Comparison of ENCODE assay signal across 9 cellular contexts in the genomic region with DNA sequence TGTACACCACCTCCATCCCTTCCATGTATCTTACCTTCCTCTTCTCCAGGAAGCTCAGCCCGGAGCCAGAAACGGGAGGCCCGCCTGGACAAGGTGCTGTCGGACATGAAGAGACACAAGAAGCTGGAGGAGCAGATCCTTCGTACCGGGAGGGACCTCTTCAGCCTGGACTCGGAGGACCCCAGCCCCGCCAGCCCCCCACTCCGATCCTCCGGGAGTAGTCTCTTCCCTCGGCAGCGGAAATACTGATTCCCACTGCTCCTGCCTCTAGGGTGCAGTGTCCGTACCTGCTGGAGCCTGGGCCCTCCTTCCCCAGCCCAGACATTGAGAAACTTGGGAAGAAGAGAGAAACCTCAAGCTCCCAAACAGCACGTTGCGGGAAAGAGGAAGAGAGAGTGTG.
DNase-seq lines count a peak whose midpoint lies in the region; ATAC-seq and TF ChIP-seq lines count a peak whose summit lies in the region.
"Had no signal": no experiment of that assay in that cellular context is flagged by ENCODE, and none has a peak within 500 bp of the region (broad histone marks: within the 10 kb centered on the region; RNA-seq: fewer than 3 reads in every experiment).

No MANE protein-coding gene starts in this region.

- peak overlapping the region; percentile 97 for H3K4me3 Mint-ChIP-seq in stimulated activated effector memory CD8-positive, alpha-beta T cell treated with anti-CD3 and anti-CD28 coated beads, Interleukin-12 subunit alpha, Interleukin-12 subunit beta, amount 100 ng/mL, for 72 hours

- peaks cover 27% of the 10 kb centered on the region for H3K36me3 ChIP-seq in WERI-Rb-1

- H3K4me1 Mint-ChIP-seq in stimulated activated effector memory CD8-positive, alpha-beta T cell treated with anti-CD3 and anti-CD28 coated beads, Interleukin-12 subunit alpha, Interleukin-12 subunit beta, amount 100 ng/mL, for 72 hours: peaks cover 75% of the 10 kb centered on the region

- H3K9me3 Mint-ChIP-seq in stimulated activated effector memory CD8-positive, alpha-beta T cell treated with anti-CD3 and anti-CD28 coated beads, Interleukin-12 subunit alpha, Interleukin-12 subunit beta, amount 100 ng/mL, for 72 hours: no peaks in the 10 kb centered on the region

- peak; percentile 58 for TF ChIP-seq CTCF in WERI-Rb-1 (IDR thresholded peaks at IDR 0.05; ENCODE audit: low read depth, low read length)
- peak; percentile 24 for TF ChIP-seq CTCF in fibroblast of mammary gland (conservative IDR thresholded peaks at IDR 0.05; ENCODE audit: control insufficient read depth, insufficient read depth, low read depth, low read length)

- no peak for ATAC-seq in stimulated activated effector memory CD8-positive, alpha-beta T cell treated with anti-CD3 and anti-CD28 coated beads, Interleukin-12 subunit alpha, Interleukin-12 subunit beta, amount 100 ng/mL, for 72 hours
- ATAC-seq in HG02973 (IDR thresholded peaks at IDR 0.05; ENCODE audit: unreplicated experiment) (no peak), GM18520 (IDR thresholded peaks at IDR 0.05; ENCODE audit: unreplicated experiment) (no peak)

- peak overlapping the region; percentile 90 for H3K27ac Mint-ChIP-seq in stimulated activated effector memory CD8-positive, alpha-beta T cell treated with anti-CD3 and anti-CD28 coated beads, Interleukin-12 subunit alpha, Interleukin-12 subunit beta, amount 100 ng/mL, for 72 hours

- no peaks in the 10 kb centered on the region for H3K9me3 ChIP-seq in WERI-Rb-1 (ENCODE audit: severe bottlenecking)
- H3K9me3 ChIP-seq: heart right ventricle had no signal

- peaks cover 70% of the 10 kb centered on the region for H3K36me3 Mint-ChIP-seq in stimulated activated effector memory CD8-positive, alpha-beta T cell treated with anti-CD3 and anti-CD28 coated beads, Interleukin-12 subunit alpha, Interleukin-12 subunit beta, amount 100 ng/mL, for 72 hours

- H3K4me3 ChIP-seq in WERI-Rb-1 (ENCODE audit: low read depth, low read length): no peak overlapping the region
- peak overlapping the region; percentile 99 for H3K4me3 ChIP-seq in fibroblast of mammary gland (ENCODE audit: control insufficient read depth, low read depth, low read length)

- peak overlapping the region; percentile 23 for H3K27ac ChIP-seq in WERI-Rb-1

- H3K27me3 ChIP-seq in WERI-Rb-1 (ENCODE audit: insufficient read depth, low read depth, severe bottlenecking): no peaks in the 10 kb centered on the region
- H3K27me3 ChIP-seq: heart right ventricle had no signal

- DNase-seq in NCI-H82 (lab: John Stamatoyannopoulos, UW): peak; percentile 38
- DNase-seq in NCI-H82 treated with DMSO at 0.1 percent for 48 hours (lab: John Stamatoyannopoulos, UW; ENCODE audit: unreplicated experiment): no peak
- no peak for DNase-seq in WERI-Rb-1
- no peak for DNase-seq in fibroblast of mammary gland (ENCODE audit: low read depth)
- DNase-seq in stimulated activated effector memory CD8-positive, alpha-beta T cell treated with anti-CD3 and anti-CD28 coated beads, Interleukin-12 subunit alpha, Interleukin-12 subunit beta, amount 100 ng/mL, for 72 hours (ENCODE audit: low spot score in 2 of 2): no peak
- no peak for DNase-seq in DMS114 treated with DMSO at 0.1 percent for 48 hours (lab: John Stamatoyannopoulos, UW; ENCODE audit: unreplicated experiment)
